Comparison of ENCODE assay signal across 15 cellular contexts in genomic region chr17:81888105-81888987, GRCh38. TPM values are rescaled to one million over a fixed set of nuclear protein-coding genes. Genes with fewer than 3 reads are reported as not detected.
DNase-seq lines count a peak whose midpoint lies in the region; ATAC-seq and TF ChIP-seq lines count a peak whose summit lies in the region.
"Had no signal": no experiment of that assay in that cellular context is flagged by ENCODE, and none has a peak within 500 bp of the region (broad histone marks: within the 10 kb centered on the region; RNA-seq: fewer than 3 reads in every experiment).

No MANE protein-coding gene starts in this region.

- H3K27me3 ChIP-seq in BLaER1 treated with 17β-estradiol and CSF1 and Interleukin-3, amounts not matched to agents 10 nM and 100 nM: no peaks in the 10 kb centered on the region
- H3K27me3 ChIP-seq in DND-41 (ENCODE audit: insufficient read depth, low read length, poor library complexity): no peaks in the 10 kb centered on the region
- H3K27me3 ChIP-seq: cardiac muscle cell, gastroesophageal sphincter, upper lobe of left lung had no signal

- H3K4me2 ChIP-seq in BLaER1 treated with 17β-estradiol and CSF1 and Interleukin-3, amounts not matched to agents 10 nM and 100 nM: peak overlapping the region in 2 of 11 experiments; percentile 5 to 97; a peak in 4 of 22 replicates
- H3K4me2 ChIP-seq in DND-41 (ENCODE audit: insufficient read depth, low read length): peak overlapping the region; percentile 94

- peak overlapping the region; percentile 44 to 57 for H3K27ac Mint-ChIP-seq in activated naive CD4-positive, alpha-beta T cell treated with anti-CD3 and anti-CD28 coated beads, Interleukin-2, amount 50 U/mL, for 72 hours
- no peak overlapping the region for H3K27ac Mint-ChIP-seq in nephron
- H3K27ac Mint-ChIP-seq: activated B cell treated with CpG ODN at 0.5 μM for 24 hours had no signal

- ATAC-seq in DND-41 (ENCODE audit: insufficient read depth, low read depth): no peak
- ATAC-seq in activated naive CD4-positive, alpha-beta T cell treated with anti-CD3 and anti-CD28 coated beads, Interleukin-2, amount 50 U/mL, for 72 hours: no peak
- no peak for ATAC-seq in HG03039 (IDR thresholded peaks at IDR 0.05; ENCODE audit: unreplicated experiment)
- ATAC-seq: gastroesophageal sphincter had no signal

- H3K27ac ChIP-seq in BLaER1 treated with 17β-estradiol and CSF1 and Interleukin-3, amounts not matched to agents 10 nM and 100 nM: no peak overlapping the region; a peak in 1 of 22 replicates
- no peak overlapping the region for H3K27ac ChIP-seq in DND-41 (ENCODE audit: low read length)
- H3K27ac ChIP-seq: C4-2B, cardiac muscle cell, gastroesophageal sphincter, upper lobe of left lung had no signal

- peaks cover 27 to 60% (median 38%) of the 10 kb centered on the region in 10 experiments for H3K4me1 ChIP-seq in BLaER1 treated with 17β-estradiol and CSF1 and Interleukin-3, amounts not matched to agents 10 nM and 100 nM
- peaks cover 46% of the 10 kb centered on the region for H3K4me1 ChIP-seq in DND-41 (ENCODE audit: insufficient read depth, low read length)

- no peaks in the 10 kb centered on the region for H3K9me3 Mint-ChIP-seq in activated naive CD4-positive, alpha-beta T cell treated with anti-CD3 and anti-CD28 coated beads, Interleukin-2, amount 50 U/mL, for 72 hours
- no peaks in the 10 kb centered on the region for H3K9me3 Mint-ChIP-seq in nephron
- H3K9me3 Mint-ChIP-seq: activated B cell treated with CpG ODN at 0.5 μM for 24 hours had no signal

- peaks cover 16 to 86% (median 74%) of the 10 kb centered on the region in 11 experiments; a peak in 21 of 22 replicates for H4K20me1 ChIP-seq in BLaER1 treated with 17β-estradiol and CSF1 and Interleukin-3, amounts not matched to agents 10 nM and 100 nM
- peaks cover 67% of the 10 kb centered on the region for H4K20me1 ChIP-seq in DND-41 (ENCODE audit: insufficient read depth, low read length)

- peak overlapping the region; percentile 74 to 87 (median 85) for H3K4me3 Mint-ChIP-seq in nephron
- H3K4me3 Mint-ChIP-seq: activated B cell treated with CpG ODN at 0.5 μM for 24 hours had no signal

- no peaks in the 10 kb centered on the region for H3K9me3 ChIP-seq in BLaER1 treated with 17β-estradiol and CSF1 and Interleukin-3, amounts not matched to agents 10 nM and 100 nM (replicated peaks in 1 of 11)
- no peaks in the 10 kb centered on the region for H3K9me3 ChIP-seq in DND-41 (ENCODE audit: insufficient read depth, low read length, severe bottlenecking)
- H3K9me3 ChIP-seq: gastroesophageal sphincter, upper lobe of left lung had no signal

- H2AFZ ChIP-seq in DND-41 (ENCODE audit: low read depth, low read length): no peak overlapping the region

- no peaks in the 10 kb centered on the region for H3K27me3 Mint-ChIP-seq in nephron (ENCODE audit: low read depth)
- H3K27me3 Mint-ChIP-seq: activated B cell treated with CpG ODN at 0.5 μM for 24 hours had no signal

- peaks cover 4% of the 10 kb centered on the region for H3K4me1 Mint-ChIP-seq in nephron

- TF ChIP-seq CTCF in DND-41 (IDR thresholded peaks at IDR 0.05; ENCODE audit: borderline replicate concordance, extremely low read depth, low read length, poor library complexity, severe bottlenecking): no peak
- no peak for TF ChIP-seq CTCF in nephron (IDR thresholded peaks at IDR 0.05; ENCODE audit: unreplicated experiment in 3 of 3)

- peaks cover 89% of the 10 kb centered on the region for H3K79me2 ChIP-seq in DND-41 (ENCODE audit: insufficient read depth, low read length)

- H3K9ac ChIP-seq in BLaER1 treated with 17β-estradiol and CSF1 and Interleukin-3, amounts not matched to agents 10 nM and 100 nM: peak overlapping the region in 9 of 11 experiments; percentile 4 to 99 (median 98); a peak in 15 of 22 replicates
- no peak overlapping the region; the same call in 1 of the 2 replicates for H3K9ac ChIP-seq in DND-41 (ENCODE audit: low read depth, low read length)

- peaks cover 69 to 73% (median 73%) of the 10 kb centered on the region in 11 experiments for H3K36me3 ChIP-seq in BLaER1 treated with 17β-estradiol and CSF1 and Interleukin-3, amounts not matched to agents 10 nM and 100 nM
- H3K36me3 ChIP-seq in DND-41 (ENCODE audit: insufficient read depth, low read length): peaks cover 72% of the 10 kb centered on the region

- no peak overlapping the region for H3K4me3 ChIP-seq in BLaER1 treated with 17β-estradiol and CSF1 and Interleukin-3, amounts not matched to agents 10 nM and 100 nM
- no peak overlapping the region for H3K4me3 ChIP-seq in DND-41 (ENCODE audit: low read depth in 1 of 2, low read length in 2 of 2)
- H3K4me3 ChIP-seq: cardiac muscle cell, gastroesophageal sphincter, upper lobe of left lung had no signal

- DNase-seq in DND-41 (no peak), globus pallidus (ENCODE audit: low spot score) (no peak), middle frontal gyrus (ENCODE audit: extremely low spot score, low spot score) (no peak)
- no peak for DNase-seq in activated naive CD4-positive, alpha-beta T cell treated with anti-CD3 and anti-CD28 coated beads, Interleukin-2, amount 50 U/mL, for 72 hours (ENCODE audit: low spot score in 2 of 2)
- DNase-seq: activated B cell treated with CpG ODN at 0.5 μM for 24 hours; activated effector memory CD4-positive, alpha-beta T cell treated with Interleukin-2 at 50 U/mL for 16 hours; NCI-H1417; NCI-H226 had no signal

- peaks cover 49 to 50% of the 10 kb centered on the region in 2 donors for H3K36me3 Mint-ChIP-seq in activated naive CD4-positive, alpha-beta T cell treated with anti-CD3 and anti-CD28 coated beads, Interleukin-2, amount 50 U/mL, for 72 hours
- peaks cover 46% of the 10 kb centered on the region for H3K36me3 Mint-ChIP-seq in nephron (ENCODE audit: low read depth)

RNA-seq across cellular contexts. Expression of gene ALYREF, which starts 3.0 kb away (rescaled TPM):
- 100 to 1,000 TPM; 186 TPM for total RNA-seq in activated naive CD4-positive, alpha-beta T cell treated with anti-CD3 and anti-CD28 coated beads, Interleukin-2, amount 50 U/mL, for 72 hours

RNA-seq across cellular contexts. Expression of gene ANAPC11, which starts 3.2 kb away (rescaled TPM):
- total RNA-seq in activated naive CD4-positive, alpha-beta T cell treated with anti-CD3 and anti-CD28 coated beads, Interleukin-2, amount 50 U/mL, for 72 hours: 100 to 1,000 TPM; 122 to 154 TPM

RNA-seq across cellular contexts. Expression of gene NPB, which starts 13.7 kb away (rescaled TPM):
- under 1 TPM in 1 of 2 donors, not detected in 1; 0.27 TPM for total RNA-seq in activated naive CD4-positive, alpha-beta T cell treated with anti-CD3 and anti-CD28 coated beads, Interleukin-2, amount 50 U/mL, for 72 hours

RNA-seq across cellular contexts. Expression of gene ARHGDIA, which starts 17.2 kb away (rescaled TPM):
- 100 to 1,000 TPM; 328 to 513 TPM for total RNA-seq in activated naive CD4-positive, alpha-beta T cell treated with anti-CD3 and anti-CD28 coated beads, Interleukin-2, amount 50 U/mL, for 72 hours

RNA-seq across cellular contexts. Expression of gene PCYT2, which starts 22.9 kb away (rescaled TPM):
- total RNA-seq in activated naive CD4-positive, alpha-beta T cell treated with anti-CD3 and anti-CD28 coated beads, Interleukin-2, amount 50 U/mL, for 72 hours: 10 to 100 TPM; 16.4 to 20.1 TPM

Comparison
In these comparisons a context has a peak if more than half of its experiments do, and no peak if none do; other contexts are left out.
1. H3K27ac Mint-ChIP-seq: peak in activated naive CD4-positive, alpha-beta T cell treated with anti-CD3 and anti-CD28 coated beads, Interleukin-2, amount 50 U/mL, for 72 hours (2 of 2); none in nephron (0 of 3).